Comparison of ENCODE assay signal across 1 cellular context in genomic region chr17:45289316-45290268, GRCh38.
TF ChIP-seq lines count a peak whose summit lies in the region.

No MANE protein-coding gene starts in this region.

TF ChIP-seq in A549, 52 proteins besides CTCF, POLR2A, EP300 and RAD21 (continued from another document):
- no peak for TF ChIP-seq PBX3 (IDR thresholded peaks at IDR 0.05)
- no peak for TF ChIP-seq RCOR1 (IDR thresholded peaks at IDR 0.05; ENCODE audit: low read depth, low read length)
- TF ChIP-seq NR3C1 (IDR thresholded peaks at IDR 0.05): no peak
- no peak for TF ChIP-seq ATOH8 (CRISPR knock-in tag; IDR thresholded peaks at IDR 0.05; ENCODE audit: low read depth)
- TF ChIP-seq HOXB5 (CRISPR knock-in tag; IDR thresholded peaks at IDR 0.05): no peak
- TF ChIP-seq SMC3 (IDR thresholded peaks at IDR 0.05): no peak
- no peak for TF ChIP-seq HOXB13 (CRISPR knock-in tag; IDR thresholded peaks at IDR 0.05; ENCODE audit: low read depth)
